Comparison of ENCODE assay signal across 21 cellular contexts in the genomic region with DNA sequence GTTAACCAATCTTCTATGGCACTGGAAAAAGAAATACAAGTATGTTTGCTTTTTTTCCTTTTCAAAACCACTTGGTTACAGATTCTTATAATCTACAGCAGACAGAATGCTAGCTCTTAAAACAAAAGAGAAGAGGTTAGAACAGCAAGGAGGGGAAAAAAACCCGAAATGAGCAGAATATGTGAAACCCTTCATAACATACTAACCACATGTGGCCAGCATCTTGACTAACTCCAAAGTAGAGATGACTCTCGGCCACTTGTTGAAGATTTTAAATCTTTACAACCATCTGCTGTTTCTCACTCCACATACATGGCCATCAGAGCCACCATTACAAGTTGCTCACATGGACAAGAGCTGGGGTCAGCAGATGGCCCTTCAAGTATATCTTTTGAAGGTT.
DNase-seq lines count a peak whose midpoint lies in the region; ATAC-seq and TF ChIP-seq lines count a peak whose summit lies in the region.
"Had no signal": no experiment of that assay in that cellular context is flagged by ENCODE, and none has a peak within 500 bp of the region (broad histone marks: within the 10 kb centered on the region; RNA-seq: fewer than 3 reads in every experiment).

No MANE protein-coding gene starts in this region.

- H2AK5ac ChIP-seq in mesendoderm (ENCODE audit: low read length): no peak overlapping the region

- no peaks in the 10 kb centered on the region for H4K20me1 ChIP-seq in HCT116 (ENCODE audit: insufficient read depth)

- TF ChIP-seq CTCF in HCT116 (IDR thresholded peaks at IDR 0.05 in 2 of 3, conservative IDR thresholded peaks at IDR 0.05 in 1 of 3; ENCODE audit: borderline replicate concordance in 1 of 3, insufficient read depth in 1 of 3, low read depth in 2 of 3, low read length in 2 of 3): no peak
- TF ChIP-seq CTCF in thyroid gland (IDR thresholded peaks at IDR 0.05): no peak

- BruUV-seq in HCT116 (replicated peaks; lab: Mats Ljungman, UMichigan): no TSS peak

- POLR2A ChIA-PET in HCT116 (lab: Charles Lee): no interaction called here
- POLR2A ChIA-PET in naive thymus-derived CD4-positive, alpha-beta T cell (lab: Charles Lee): no interaction called here

- H3K27ac Mint-ChIP-seq in activated CD4-positive, alpha-beta T cell treated with anti-CD3 and anti-CD28 coated beads, Interleukin-2, amount 10 ng/mL, durations not matched to agents 24 days and 14 days: no peak overlapping the region
- H3K27ac Mint-ChIP-seq in naive thymus-derived CD4-positive, alpha-beta T cell: no peak overlapping the region
- H3K27ac Mint-ChIP-seq: activated naive CD4-positive, alpha-beta T cell treated with anti-CD3 and anti-CD28 coated beads, Interleukin-2, amount 50 U/mL, for 72 hours; naive B cell had no signal

- H3K9ac ChIP-seq in HCT116 (ENCODE audit: low read length) (no peak overlapping the region), SK-N-MC (ENCODE audit: insufficient read length) (no peak overlapping the region), mesendoderm (ENCODE audit: low read length) (no peak overlapping the region)

- peaks cover 10% of the 10 kb centered on the region for H3K9me3 Mint-ChIP-seq in activated CD4-positive, alpha-beta T cell treated with anti-CD3 and anti-CD28 coated beads, Interleukin-2, amount 10 ng/mL, durations not matched to agents 24 days and 14 days
- peaks cover 0 to 19% (median 9%) of the 10 kb centered on the region in 11 donors for H3K9me3 Mint-ChIP-seq in naive thymus-derived CD4-positive, alpha-beta T cell

- H3K4me1 ChIP-seq in HCT116 (ENCODE audit: control insufficient read depth in 1 of 2, insufficient read depth in 2 of 2, low read length in 2 of 2) (peaks cover 0 to 23% of the 10 kb centered on the region in 2 experiments; a peak in 2 of 4 replicates), mesendoderm (ENCODE audit: control insufficient read depth, low read depth, low read length) (no peaks in the 10 kb centered on the region), aorta (ENCODE audit: control insufficient read depth in 1 of 2, insufficient read depth in 2 of 2, low read length in 2 of 2) (peaks cover 2 to 4% of the 10 kb centered on the region in 2 donors), thyroid gland (peaks cover 12 to 13% of the 10 kb centered on the region in 2 donors)
- no peaks in the 10 kb centered on the region for H3K4me1 ChIP-seq in naive thymus-derived CD4-positive, alpha-beta T cell (ENCODE audit: control insufficient read depth in 2 of 2, insufficient read depth in 2 of 2, low read length in 2 of 2)
- H3K4me1 ChIP-seq: uterus had no signal

- H4K5ac ChIP-seq in mesendoderm (ENCODE audit: low read length): no peak overlapping the region

- H3K27me3 ChIP-seq in HCT116 (ENCODE audit: insufficient read depth, low read length): no peaks in the 10 kb centered on the region
- no peaks in the 10 kb centered on the region for H3K27me3 ChIP-seq in mesendoderm (ENCODE audit: insufficient read depth, low read length, poor library complexity)
- no peaks in the 10 kb centered on the region for H3K27me3 ChIP-seq in aorta (ENCODE audit: control insufficient read depth in 1 of 2, insufficient read depth in 2 of 2, low read length in 1 of 2)
- no peaks in the 10 kb centered on the region for H3K27me3 ChIP-seq in thyroid gland
- H3K27me3 ChIP-seq in naive thymus-derived CD4-positive, alpha-beta T cell (ENCODE audit: control insufficient read depth in 2 of 2, insufficient read depth in 2 of 2, low read length in 2 of 2): no peaks in the 10 kb centered on the region
- H3K27me3 ChIP-seq: gastroesophageal sphincter, uterus had no signal

- no peak overlapping the region for H3K27ac ChIP-seq in HCT116 (ENCODE audit: low read depth, low read length)
- H3K27ac ChIP-seq in SK-N-MC: peak overlapping the region; percentile 16; the same call in 1 of the 2 replicates
- no peak overlapping the region for H3K27ac ChIP-seq in mesendoderm (ENCODE audit: low read depth, low read length)
- peak overlapping the region; percentile 23 to 51 for H3K27ac ChIP-seq in aorta (ENCODE audit: low read depth in 1 of 2, low read length in 2 of 2)
- H3K27ac ChIP-seq in thyroid gland: peak overlapping the region in 1 of 3 donors; percentile 47
- H3K27ac ChIP-seq in naive thymus-derived CD4-positive, alpha-beta T cell (ENCODE audit: low read depth, low read length): no peak overlapping the region
- H3K27ac ChIP-seq: gastroesophageal sphincter, uterus had no signal

- H3K9me3 ChIP-seq in HCT116 (ENCODE audit: control insufficient read depth in 1 of 2, insufficient read depth in 1 of 2, low read depth in 1 of 2, low read length in 2 of 2): no peaks in the 10 kb centered on the region
- H3K9me3 ChIP-seq in SK-N-MC (ENCODE audit: low read depth, low read length): no peaks in the 10 kb centered on the region
- H3K9me3 ChIP-seq in aorta (ENCODE audit: control insufficient read depth, low read length): no peaks in the 10 kb centered on the region
- no peaks in the 10 kb centered on the region for H3K9me3 ChIP-seq in thyroid gland
- no peaks in the 10 kb centered on the region for H3K9me3 ChIP-seq in naive thymus-derived CD4-positive, alpha-beta T cell (ENCODE audit: control insufficient read depth in 2 of 3, low read length in 3 of 3)
- H3K9me3 ChIP-seq: uterus had no signal

- WGBS in mesendoderm (ENCODE audit: extremely low coverage, insufficient coverage, low lambda C conversion rate): no CpG with 5 or more reads among the region's 2 CpGs
- 75 to 83% methylated on average over 2 of the region's 2 CpGs for WGBS in aorta, 2 donors
- 80 to 85% methylated on average over 2 of the region's 2 CpGs for WGBS in thyroid gland, 2 donors

- no peaks in the 10 kb centered on the region for H3K79me1 ChIP-seq in mesendoderm (ENCODE audit: low read length)

- RAD21 ChIA-PET in HCT116 (lab: Charles Lee; ENCODE audit: low non-redundant PET in 1 of 2, low total read pairs in 2 of 2, uncharacterized antibody in 2 of 2, unreplicated experiment in 2 of 2): no interaction called here

- H3K36me3 Mint-ChIP-seq in activated CD4-positive, alpha-beta T cell treated with anti-CD3 and anti-CD28 coated beads, Interleukin-2, amount 10 ng/mL, durations not matched to agents 24 days and 14 days (ENCODE audit: low read depth): peaks cover 4% of the 10 kb centered on the region
- H3K36me3 Mint-ChIP-seq in naive thymus-derived CD4-positive, alpha-beta T cell: peaks cover 15 to 79% (median 68%) of the 10 kb centered on the region in 5 donors

- H3K9me2 ChIP-seq in HCT116 (ENCODE audit: insufficient read depth): no peaks in the 10 kb centered on the region

- H3K23ac ChIP-seq in mesendoderm (ENCODE audit: low read length): no peak overlapping the region

- no peaks in the 10 kb centered on the region for H3K4me1 Mint-ChIP-seq in activated CD4-positive, alpha-beta T cell treated with anti-CD3 and anti-CD28 coated beads, Interleukin-2, amount 10 ng/mL, durations not matched to agents 24 days and 14 days
- H3K4me1 Mint-ChIP-seq in naive thymus-derived CD4-positive, alpha-beta T cell: peaks cover 0 to 5% (median 0%) of the 10 kb centered on the region in 7 donors

- H2BK120ac ChIP-seq in mesendoderm (ENCODE audit: low read depth, low read length): no peak overlapping the region

- H2AFZ ChIP-seq in HCT116 (ENCODE audit: low read depth, low read length, poor library complexity, severe bottlenecking): no peak overlapping the region

- DNase-seq in HCT116 (ENCODE audit: low read depth, low spot score) (no peak), SK-N-MC (ENCODE audit: low read depth, low spot score) (no peak), mesendoderm (no peak), aorta (no peak), thyroid gland (no peak)
- no peak for DNase-seq in activated CD4-positive, alpha-beta T cell treated with anti-CD3 and anti-CD28 coated beads, Interleukin-2, amount 10 ng/mL, durations not matched to agents 24 days and 14 days
- DNase-seq in naive thymus-derived CD4-positive, alpha-beta T cell: no peak
- DNase-seq: activated CD4-positive, alpha-beta T cell treated with anti-CD3 and anti-CD28 coated beads for 48 hours; AML-193; DMS79; effector memory CD4-positive, alpha-beta T cell; kidney; naive B cell; NCI-H1092 treated with DMSO at 0.1 percent for 48 hours; NCI-H2081; occipital lobe; T-helper 2 cell; uterus had no signal

- H3K79me2 ChIP-seq in HCT116 (ENCODE audit: insufficient read depth, low read length) (no peaks in the 10 kb centered on the region), mesendoderm (ENCODE audit: control insufficient read depth, insufficient read depth, low read length) (no peaks in the 10 kb centered on the region)

- H3K4me2 ChIP-seq in HCT116 (ENCODE audit: low read length): peak overlapping the region; percentile 44
- H3K4me2 ChIP-seq in mesendoderm (ENCODE audit: low read length): no peak overlapping the region

- no peak overlapping the region for H3K4me3 Mint-ChIP-seq in activated CD4-positive, alpha-beta T cell treated with anti-CD3 and anti-CD28 coated beads, Interleukin-2, amount 10 ng/mL, durations not matched to agents 24 days and 14 days
- no peak overlapping the region for H3K4me3 Mint-ChIP-seq in naive thymus-derived CD4-positive, alpha-beta T cell
- H3K4me3 Mint-ChIP-seq: naive B cell had no signal

- no peak overlapping the region for H4K8ac ChIP-seq in mesendoderm (ENCODE audit: low read depth, low read length)

- no peak for ATAC-seq in HCT116
- no peak for ATAC-seq in aorta (ENCODE audit: low FRiP score)
- ATAC-seq in naive thymus-derived CD4-positive, alpha-beta T cell: no peak
- ATAC-seq: activated naive CD4-positive, alpha-beta T cell treated with anti-CD3 and anti-CD28 coated beads, Interleukin-2, amount 50 U/mL, for 72 hours; Panc1 had no signal

- no peak overlapping the region for H2BK5ac ChIP-seq in mesendoderm (ENCODE audit: low read length)

- H3K4me3 ChIP-seq in HCT116 (replicated peaks in 1 of 2; ENCODE audit: low read depth in 1 of 2, low read length in 2 of 2): peak overlapping the region in 1 of 2 experiments; percentile 5; a peak in 1 of 4 replicates
- no peak overlapping the region for H3K4me3 ChIP-seq in SK-N-MC
- H3K4me3 ChIP-seq in mesendoderm (ENCODE audit: low read length): no peak overlapping the region
- no peak overlapping the region for H3K4me3 ChIP-seq in aorta (ENCODE audit: low read length in 2 of 2)
- no peak overlapping the region for H3K4me3 ChIP-seq in thyroid gland (replicated peaks in 1 of 3)
- H3K4me3 ChIP-seq in naive thymus-derived CD4-positive, alpha-beta T cell (ENCODE audit: low read length): no peak overlapping the region
- H3K4me3 ChIP-seq: gastroesophageal sphincter, uterus had no signal

- intact Hi-C loops in HCT116 (cut with micrococcal nuclease): no loop called here
- intact Hi-C loops in aorta (cut with DNase I): loop anchor here in 1 of 2 donors (1.0 kb wide), 1 partner anchor 37 kb away; no protein-coding TSS in a partner anchor
- intact Hi-C loops in thyroid gland (cut with DNase I): no loop called here
- intact Hi-C loops in activated CD4-positive, alpha-beta T cell treated with anti-CD3 and anti-CD28 coated beads, Interleukin-2, amount 10 ng/mL, durations not matched to agents 24 days and 14 days (cut with micrococcal nuclease): no loop called here
- intact Hi-C loops in naive thymus-derived CD4-positive, alpha-beta T cell (cut with micrococcal nuclease): no loop called here

- H3K36me3 ChIP-seq in HCT116 (ENCODE audit: control insufficient read depth in 1 of 2, insufficient read depth in 2 of 2, low read length in 2 of 2): no peaks in the 10 kb centered on the region
- peaks cover 21% of the 10 kb centered on the region for H3K36me3 ChIP-seq in SK-N-MC (ENCODE audit: insufficient read depth, low read length)
- H3K36me3 ChIP-seq in mesendoderm (ENCODE audit: control insufficient read depth, insufficient read depth, low read length): no peaks in the 10 kb centered on the region
- H3K36me3 ChIP-seq in aorta (ENCODE audit: control insufficient read depth in 1 of 2, insufficient read depth in 2 of 2, low read length in 1 of 2): no peaks in the 10 kb centered on the region
- no peaks in the 10 kb centered on the region for H3K36me3 ChIP-seq in thyroid gland
- peaks cover 0 to 7% (median 0%) of the 10 kb centered on the region in 3 experiments for H3K36me3 ChIP-seq in naive thymus-derived CD4-positive, alpha-beta T cell (ENCODE audit: control insufficient read depth in 2 of 3, insufficient read depth in 3 of 3, low read length in 3 of 3)
- H3K36me3 ChIP-seq: uterus had no signal

- CTCF ChIA-PET in HCT116 (lab: Charles Lee): no interaction called here
- CTCF ChIA-PET in naive thymus-derived CD4-positive, alpha-beta T cell (lab: Charles Lee): no interaction called here

- no peak overlapping the region for H3K56ac ChIP-seq in mesendoderm (ENCODE audit: low read length)

- no peak overlapping the region for H3K4ac ChIP-seq in mesendoderm (ENCODE audit: low read depth, low read length)

- TF ChIP-seq POLR2A in HCT116 (IDR thresholded peaks at IDR 0.05; ENCODE audit: borderline replicate concordance, extremely low read depth, insufficient read depth, insufficient read length): no peak
- TF ChIP-seq POLR2A in thyroid gland (IDR thresholded peaks at IDR 0.05): no peak

- no peak for TF ChIP-seq RAD21 in HCT116 (IDR thresholded peaks at IDR 0.05; ENCODE audit: low read depth)

- no peaks in the 10 kb centered on the region for H3K27me3 Mint-ChIP-seq in activated CD4-positive, alpha-beta T cell treated with anti-CD3 and anti-CD28 coated beads, Interleukin-2, amount 10 ng/mL, durations not matched to agents 24 days and 14 days
- H3K27me3 Mint-ChIP-seq in naive thymus-derived CD4-positive, alpha-beta T cell: no peaks in the 10 kb centered on the region
- H3K27me3 Mint-ChIP-seq: naive B cell had no signal

- no peak overlapping the region for H2BK15ac ChIP-seq in mesendoderm (replicated peaks; ENCODE audit: low read depth)

- H3K18ac ChIP-seq in mesendoderm (ENCODE audit: low read length): peak overlapping the region; percentile 75

Comparison
In these comparisons a context has a peak if more than half of its experiments do, and no peak if none do; other contexts are left out.
1. H3K27ac ChIP-seq: peak in SK-N-MC (single experiment) and aorta (2 of 2); none in HCT116 (single experiment), mesendoderm (single experiment) and naive thymus-derived CD4-positive, alpha-beta T cell (single experiment).